In genomic region chr12:73947627-73948026, GRCh38 we compare ENCODE assay signal across 9 cellular contexts.
"Had no signal": no experiment of that assay in that cellular context is flagged by ENCODE, and none has a peak within 500 bp of the region (broad histone marks: within the 10 kb centered on the region; RNA-seq: fewer than 3 reads in every experiment).

No MANE protein-coding gene starts in this region.

- FAIRE-seq: H1, H54, K562 had no signal

- H2AFZ ChIP-seq: GM23248 had no signal

- H3K4me3 ChIP-seq: GM23248, K562 had no signal

- DNase-seq: GM23248, H9, HCEC 1CT, HFFc6, IMR-90 had no signal

- H3K27ac ChIP-seq: GM23248, HL-60 had no signal

- ATAC-seq: K562 had no signal

- H3K9ac ChIP-seq: GM23248 had no signal
